11 cellular contexts compared by ENCODE assay signal in the genomic region with DNA sequence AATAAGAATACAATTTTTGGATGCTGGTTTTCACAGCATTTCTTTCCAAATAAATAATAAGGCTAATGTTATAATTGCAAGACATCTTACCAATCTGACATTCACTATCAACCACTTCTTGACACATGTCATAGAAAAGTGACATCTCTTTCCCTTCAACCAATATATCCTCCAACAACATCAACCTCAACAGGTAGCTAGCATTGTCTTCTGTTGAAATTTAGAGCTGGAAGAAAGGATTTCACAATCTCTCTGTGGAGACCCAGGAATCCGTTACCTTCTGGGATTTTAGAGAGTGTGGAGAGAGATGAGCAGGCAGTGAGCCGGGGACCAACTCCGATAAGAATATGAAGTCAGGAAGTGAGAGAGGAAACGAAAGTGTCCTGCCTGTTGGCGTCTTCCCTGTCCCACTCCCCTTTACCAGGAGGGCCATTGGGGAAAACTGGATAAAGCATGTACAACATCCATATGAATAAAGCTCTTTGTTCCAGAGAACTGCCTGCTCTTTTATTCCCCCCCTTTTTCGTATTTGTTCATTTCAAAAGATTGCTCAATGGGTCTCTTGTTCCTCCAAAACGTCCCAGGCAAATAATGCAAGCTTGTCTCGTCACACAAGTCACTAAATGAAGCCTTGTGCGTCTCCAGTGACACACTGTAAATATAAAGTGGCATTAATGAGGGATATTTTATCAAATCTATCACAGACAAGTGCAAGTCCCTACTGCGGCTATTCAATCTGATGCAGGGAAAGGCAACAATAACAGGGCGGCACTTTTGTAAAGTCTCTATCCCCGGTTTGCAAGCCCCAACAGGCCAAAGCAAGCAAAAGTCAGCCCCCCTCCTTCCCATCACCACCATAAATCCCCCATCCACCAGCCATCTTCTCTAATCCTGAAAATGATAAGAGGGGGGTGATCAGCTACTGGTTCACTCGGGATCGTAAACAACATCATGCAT. TPM values are rescaled to one million over a fixed set of nuclear protein-coding genes. Genes with fewer than 3 reads are reported as not detected.
DNase-seq lines count a peak whose midpoint lies in the region; ATAC-seq and TF ChIP-seq lines count a peak whose summit lies in the region.
"Had no signal": no experiment of that assay in that cellular context is flagged by ENCODE, and none has a peak within 500 bp of the region (broad histone marks: within the 10 kb centered on the region; RNA-seq: fewer than 3 reads in every experiment).

No MANE protein-coding gene starts in this region.

- 43 to 57% methylated on average over 6 to 13 of the region's 14 CpGs for WGBS in endodermal cell (ENCODE audit: insufficient coverage in 1 of 2, insufficient read length in 1 of 2), 2 experiments
- WGBS in prostate gland, result 42% methylated on average over 14 of the region's 14 CpGs

- TF ChIP-seq CTCF in endodermal cell (conservative IDR thresholded peaks at IDR 0.05), result no peak
- TF ChIP-seq CTCF in prostate gland (IDR thresholded peaks at IDR 0.05), result no peak

- TF ChIP-seq POLR2A in prostate gland (IDR thresholded peaks at IDR 0.05), result no peak

- H3K36me3 ChIP-seq in HUES6 (ENCODE audit: control insufficient read depth, insufficient read depth, low read length) (no peaks in the 10 kb centered on the region), endodermal cell (ENCODE audit: control insufficient read depth, insufficient read depth, low read length) (no peaks in the 10 kb centered on the region), prostate gland (no peaks in the 10 kb centered on the region)
- H3K36me3 ChIP-seq: SJSA1 had no signal

- H3K9me3 ChIP-seq in HUES6 (ENCODE audit: control insufficient read depth, insufficient read depth, low read depth, low read length) (no peaks in the 10 kb centered on the region), endodermal cell (ENCODE audit: control insufficient read depth, low read length) (no peaks in the 10 kb centered on the region), prostate gland (no peaks in the 10 kb centered on the region)
- H3K9me3 ChIP-seq: SJSA1 had no signal

- no peak for ATAC-seq in GM18868 (IDR thresholded peaks at IDR 0.05; ENCODE audit: unreplicated experiment)

- H3K27ac ChIP-seq in HUES6 (ENCODE audit: low read depth, low read length) (no peak overlapping the region), endodermal cell (ENCODE audit: low read depth, low read length) (peak overlapping the region; percentile 22), prostate gland (peak overlapping the region in 1 of 2 donors; percentile 3)
- H3K27ac ChIP-seq: SJSA1 had no signal

- H3K27ac Mint-ChIP-seq in endodermal cell, result no peak overlapping the region

- H3K4me3 ChIP-seq in HUES6 (ENCODE audit: low read depth, low read length) (0 out of 2 replicates have a peak overlapping the region, but pooled peaks have one; percentile 14), endodermal cell (ENCODE audit: low read length) (peak overlapping the region; percentile 98), prostate gland (peak overlapping the region in 1 of 2 donors; percentile 4)
- H3K4me3 ChIP-seq: SJSA1 had no signal

- peak; percentile 78 for DNase-seq in NCI-H69 (lab: John Stamatoyannopoulos, UW)
- no peak for DNase-seq in endodermal cell
- DNase-seq in prostate gland (ENCODE audit: low spot score), result peak; percentile 23
- no peak for DNase-seq in H4 (ENCODE audit: low spot score)
- no peak for DNase-seq in activated gamma-delta T cell treated with Interleukin-2 at 50 U/mL for 16 hours
- no peak for DNase-seq in activated CD8-positive, alpha-beta memory T cell treated with anti-CD3 and anti-CD28 coated beads, Interleukin-2, amount 50 U/mL, for 4 hours
- DNase-seq: EL had no signal

- no peaks in the 10 kb centered on the region for H3K36me3 Mint-ChIP-seq in endodermal cell (ENCODE audit: low read depth)

- no peaks in the 10 kb centered on the region for H3K9me3 Mint-ChIP-seq in endodermal cell
- H3K9me3 Mint-ChIP-seq: central memory CD8-positive, alpha-beta T cell had no signal

- H3K4me1 Mint-ChIP-seq in endodermal cell, result peaks cover 32% of the 10 kb centered on the region

- H3K9ac ChIP-seq in HUES6 (ENCODE audit: low read length) (no peak overlapping the region), endodermal cell (ENCODE audit: extremely low read depth, low read length, poor library complexity, severe bottlenecking) (no peak overlapping the region)

- H3K27me3 ChIP-seq in HUES6 (ENCODE audit: control insufficient read depth, insufficient read depth, low read length) (peaks cover 46% of the 10 kb centered on the region), endodermal cell (ENCODE audit: control insufficient read depth, insufficient read depth, low read length, poor library complexity, severe bottlenecking) (peaks cover 30% of the 10 kb centered on the region), prostate gland (replicated peaks; ENCODE audit: insufficient read depth) (no peaks in the 10 kb centered on the region)

- intact Hi-C loops in prostate gland (cut with DNase I), result loop anchor here (5.0 kb wide), 2 partner anchors 164 to 329 kb away; no protein-coding TSS in a partner anchor

- H3K4me3 Mint-ChIP-seq in endodermal cell, result no peak overlapping the region
- H3K4me3 Mint-ChIP-seq: central memory CD8-positive, alpha-beta T cell had no signal

- peaks cover 33% of the 10 kb centered on the region for H3K4me1 ChIP-seq in HUES6 (ENCODE audit: control insufficient read depth, insufficient read depth, low read length)
- H3K4me1 ChIP-seq in endodermal cell (ENCODE audit: control insufficient read depth, insufficient read depth, low read length), result peaks cover 17% of the 10 kb centered on the region
- H3K4me1 ChIP-seq in prostate gland (replicated peaks), result peaks cover 9% of the 10 kb centered on the region

- H3K27me3 Mint-ChIP-seq in endodermal cell (ENCODE audit: insufficient read depth), result peaks cover 9% of the 10 kb centered on the region

RNA-seq across cellular contexts. Expression of a gene that starts 3.4 kb away (rescaled TPM):
- total RNA-seq in endodermal cell (10 to 100 TPM; 76.3 to 88.2 TPM), prostate gland (100 to 1,000 TPM in 1 of 2 donors, 10 to 100 TPM in 1; 49.6 to 137 TPM)
- 95.9 TPM for polyA plus RNA-seq in endodermal cell (2013, experiment 1 of 2)
- polyA plus RNA-seq in endodermal cell (2013, experiment 2 of 2), result 91.3 TPM
- total RNA-seq in H4 (2014; rRNA removed; shearing (Covaris generic)), result 35.4 and 46.9 TPM in 2 replicates

Comparison
In these comparisons a context has a peak if more than half of its experiments do, and no peak if none do; other contexts are left out.
1. DNase-seq: peak in NCI-H69 (single experiment) and prostate gland (single experiment); none in endodermal cell (single experiment), H4 (single experiment), activated gamma-delta T cell treated with Interleukin-2 at 50 U/mL for 16 hours (single experiment) and activated CD8-positive, alpha-beta memory T cell treated with anti-CD3 and anti-CD28 coated beads, Interleukin-2, amount 50 U/mL, for 4 hours (single experiment).